In genomic region chr11:10885703-10886363, GRCh38 we compare ENCODE assay signal across 20 cellular contexts. TPM values are rescaled to one million over a fixed set of nuclear protein-coding genes. Genes with fewer than 3 reads are reported as not detected.
DNase-seq lines count a peak whose midpoint lies in the region; ATAC-seq and TF ChIP-seq lines count a peak whose summit lies in the region.
"Had no signal": no experiment of that assay in that cellular context is flagged by ENCODE, and none has a peak within 500 bp of the region (broad histone marks: within the 10 kb centered on the region; RNA-seq: fewer than 3 reads in every experiment).

No MANE protein-coding gene starts in this region.

- H3K27me3 Mint-ChIP-seq in activated naive CD8-positive, alpha-beta T cell treated with anti-CD3 and anti-CD28 coated beads for 36 hours = peaks cover 5% of the 10 kb centered on the region
- H3K27me3 Mint-ChIP-seq: B cell, IgD-negative memory B cell had no signal

- no peak for ATAC-seq in stimulated activated naive CD8-positive, alpha-beta T cell treated with anti-CD3 and anti-CD28 coated beads, Interleukin-15, Interleukin-2, amounts not matched to agents 100 U/mL and 50 U/mL, for 24 hours
- ATAC-seq in PC-3 = no peak
- ATAC-seq: body of pancreas had no signal

- H3K4me1 ChIP-seq in SK-N-SH (ENCODE audit: control insufficient read depth in 1 of 2, insufficient read depth in 2 of 2, low read depth in 1 of 2, low read length in 1 of 2) = peaks cover 9 to 10% of the 10 kb centered on the region in 2 experiments; a peak in 3 of 4 replicates
- peaks cover 13% of the 10 kb centered on the region for H3K4me1 ChIP-seq in osteoblast (ENCODE audit: insufficient read depth, low read length)
- H3K4me1 ChIP-seq in PC-3 (ENCODE audit: insufficient read depth, low read length) = no peaks in the 10 kb centered on the region
- H3K4me1 ChIP-seq: body of pancreas, uterus had no signal

- H3K4me1 Mint-ChIP-seq in activated naive CD8-positive, alpha-beta T cell treated with anti-CD3 and anti-CD28 coated beads for 36 hours = no peaks in the 10 kb centered on the region
- H3K4me1 Mint-ChIP-seq: activated CD4-positive, alpha-beta T cell treated with anti-CD3 and anti-CD28 coated beads, Interleukin-2, amount 10 ng/mL, durations not matched to agents 7 days and 5 days; B cell; endodermal cell had no signal

- CTCF ChIA-PET in SK-N-SH (lab: Yijun Ruan, JAX) = interaction anchor here (1.4 to 2.0 kb wide), 2 partner anchors 7 to 21 kb away, joined by 4 read pairs; no protein-coding TSS in a partner anchor
- CTCF ChIA-PET in PC-3 (lab: Charles Lee) = no interaction called here

- intact Hi-C loops in PC-3 (cut with micrococcal nuclease) = no loop called here

- TF ChIP-seq CTCF in SK-N-SH (IDR thresholded peaks at IDR 0.05) (no peak), fibroblast of villous mesenchyme (IDR thresholded peaks at IDR 0.05; ENCODE audit: insufficient read depth, low read depth, low read length) (no peak), osteoblast (IDR thresholded peaks at IDR 0.05; ENCODE audit: extremely low read depth, low read depth, low read length) (no peak), PC-3 (conservative IDR thresholded peaks at IDR 0.05; ENCODE audit: low read depth, low read length) (no peak)

- TF ChIP-seq RAD21 in SK-N-SH (IDR thresholded peaks at IDR 0.05; ENCODE audit: low read length) = no peak

- no peaks in the 10 kb centered on the region for H4K20me1 ChIP-seq in SK-N-SH (ENCODE audit: insufficient read depth)
- no peaks in the 10 kb centered on the region for H4K20me1 ChIP-seq in osteoblast (ENCODE audit: insufficient read depth, low read length)
- H4K20me1 ChIP-seq in PC-3 (ENCODE audit: low read length) = no peaks in the 10 kb centered on the region

- no peak overlapping the region for H3K9ac ChIP-seq in SK-N-SH
- H3K9ac ChIP-seq in PC-3 (ENCODE audit: low read length) = no peak overlapping the region

- H3K27ac ChIP-seq in SK-N-SH (ENCODE audit: low read depth in 2 of 2, low read length in 1 of 2) (peak overlapping the region; percentile 59 to 84; a peak in 3 of 4 replicates), osteoblast (ENCODE audit: low read depth, low read length) (no peak overlapping the region), PC-3 (ENCODE audit: low read length) (no peak overlapping the region)
- H3K27ac ChIP-seq: body of pancreas, ovary, uterus had no signal

- H3K27me3 ChIP-seq in SK-N-SH (ENCODE audit: insufficient read depth) = no peaks in the 10 kb centered on the region
- H3K27me3 ChIP-seq in osteoblast (ENCODE audit: insufficient read depth, low read length) = no peaks in the 10 kb centered on the region
- no peaks in the 10 kb centered on the region for H3K27me3 ChIP-seq in PC-3 (ENCODE audit: low read length)
- H3K27me3 ChIP-seq: body of pancreas, ovary, uterus had no signal

- H2AFZ ChIP-seq in SK-N-SH (ENCODE audit: low read depth) = no peak overlapping the region
- H2AFZ ChIP-seq in osteoblast (ENCODE audit: low read length) = no peak overlapping the region
- no peak overlapping the region for H2AFZ ChIP-seq in PC-3 (ENCODE audit: low read length)

- H3K4me3 ChIP-seq in SK-N-SH (ENCODE audit: low read depth in 2 of 2, low read length in 1 of 2) = no peak overlapping the region
- H3K4me3 ChIP-seq in fibroblast of villous mesenchyme (ENCODE audit: low read depth, low read length) = no peak overlapping the region
- H3K4me3 ChIP-seq in osteoblast (ENCODE audit: insufficient read depth, low read length) = no peak overlapping the region
- no peak overlapping the region for H3K4me3 ChIP-seq in PC-3 (ENCODE audit: low read length)
- H3K4me3 ChIP-seq: body of pancreas, ovary, uterus had no signal

- H3K9me2 ChIP-seq in SK-N-SH (no peaks in the 10 kb centered on the region), PC-3 (replicated peaks; ENCODE audit: low read length) (no peaks in the 10 kb centered on the region)

- no peak overlapping the region for H3K4me3 Mint-ChIP-seq in activated naive CD8-positive, alpha-beta T cell treated with anti-CD3 and anti-CD28 coated beads for 36 hours
- H3K4me3 Mint-ChIP-seq: activated CD4-positive, alpha-beta T cell treated with anti-CD3 and anti-CD28 coated beads, Interleukin-2, amount 10 ng/mL, durations not matched to agents 7 days and 5 days; B cell; endodermal cell; IgD-negative memory B cell had no signal

- H3F3A ChIP-seq in SK-N-SH (replicated peaks; ENCODE audit: insufficient read depth) = peaks cover 10% of the 10 kb centered on the region
- H3F3A ChIP-seq in PC-3 (ENCODE audit: low read length, unreplicated experiment) = no peaks in the 10 kb centered on the region

- H3K4me2 ChIP-seq in SK-N-SH = no peak overlapping the region
- peak overlapping the region; percentile 35 for H3K4me2 ChIP-seq in osteoblast (ENCODE audit: insufficient read depth, low read length)
- no peak overlapping the region for H3K4me2 ChIP-seq in PC-3 (ENCODE audit: low read length)

- POLR2A ChIA-PET in SK-N-SH (lab: Yijun Ruan, JAX) = interaction anchor here (0.8 kb wide), 1 partner anchor 28 kb away, joined by 3 read pairs; the partner anchor contains the start of gene ZBED5
- POLR2A ChIA-PET in PC-3 (lab: Charles Lee; ENCODE audit: unreplicated experiment) = no interaction called here

- peak in 1 of 2 experiments; percentile 84; a peak in 3 of 4 replicates for TF ChIP-seq EP300 in SK-N-SH (IDR thresholded peaks at IDR 0.05; ENCODE audit: borderline replicate concordance in 1 of 2, low read depth in 1 of 2, low read length in 1 of 2)

- no peak overlapping the region for H3K27ac Mint-ChIP-seq in activated naive CD8-positive, alpha-beta T cell treated with anti-CD3 and anti-CD28 coated beads for 36 hours
- H3K27ac Mint-ChIP-seq: activated CD4-positive, alpha-beta T cell treated with anti-CD3 and anti-CD28 coated beads, Interleukin-2, amount 10 ng/mL, durations not matched to agents 7 days and 5 days; B cell; endodermal cell; IgD-negative memory B cell had no signal

- DNase-seq in COLO829 (ENCODE audit: low spot score) = peak; percentile 8
- peak; percentile 54 for DNase-seq in SK-N-SH
- DNase-seq in fibroblast of villous mesenchyme (ENCODE audit: low read depth) = peak; percentile 72
- no peak for DNase-seq in osteoblast (ENCODE audit: insufficient read length, low spot score, missing footprints)
- DNase-seq in stimulated activated naive CD8-positive, alpha-beta T cell treated with anti-CD3 and anti-CD28 coated beads, Interleukin-15, Interleukin-2, amounts not matched to agents 100 U/mL and 50 U/mL, for 24 hours = no peak
- no peak for DNase-seq in HPDE6-E6E7 (ENCODE audit: extremely low spot score)
- DNase-seq in PC-3 = no peak
- DNase-seq in activated naive CD8-positive, alpha-beta T cell treated with anti-CD3 and anti-CD28 coated beads for 36 hours = no peak
- DNase-seq: activated CD4-positive, alpha-beta T cell treated with anti-CD3 and anti-CD28 coated beads, Interleukin-2, amount 10 ng/mL, durations not matched to agents 7 days and 5 days; body of pancreas; EL; endodermal cell; hypothalamus; NCI-H1436; NCI-H510A; ovary; stimulated activated CD4-positive, alpha-beta T cell treated with anti-CD3 and anti-CD28 coated beads, Interleukin-2, amount 100 ng/mL, for 24 hours; uterus had no signal

- BruUV-seq in PC-3 (replicated peaks; lab: Mats Ljungman, UMichigan) = no TSS peak

- H3K36me3 ChIP-seq in SK-N-SH (replicated peaks in 1 of 2; ENCODE audit: control insufficient read depth in 1 of 2, insufficient read depth in 2 of 2, low read length in 1 of 2) = no peaks in the 10 kb centered on the region
- H3K36me3 ChIP-seq in osteoblast (ENCODE audit: insufficient read depth, low read length) = no peaks in the 10 kb centered on the region
- no peaks in the 10 kb centered on the region for H3K36me3 ChIP-seq in PC-3 (ENCODE audit: low read depth, low read length)
- H3K36me3 ChIP-seq: ovary, uterus had no signal

- H3K79me2 ChIP-seq in SK-N-SH (ENCODE audit: insufficient read depth) (no peaks in the 10 kb centered on the region), osteoblast (ENCODE audit: insufficient read depth, low read length) (no peaks in the 10 kb centered on the region), PC-3 (ENCODE audit: low read length) (no peaks in the 10 kb centered on the region)

- peaks cover 7% of the 10 kb centered on the region for H3K36me3 Mint-ChIP-seq in activated naive CD8-positive, alpha-beta T cell treated with anti-CD3 and anti-CD28 coated beads for 36 hours

- H3K9me3 Mint-ChIP-seq in activated naive CD8-positive, alpha-beta T cell treated with anti-CD3 and anti-CD28 coated beads for 36 hours = peaks cover 17% of the 10 kb centered on the region

- WGBS in SK-N-SH (ENCODE audit: low lambda C conversion rate) = 10% methylated on average over 2 of the region's 2 CpGs

- H3K9me3 ChIP-seq in SK-N-SH = no peaks in the 10 kb centered on the region
- H3K9me3 ChIP-seq in osteoblast (ENCODE audit: low read depth, low read length) = no peaks in the 10 kb centered on the region
- H3K9me3 ChIP-seq in PC-3 (ENCODE audit: low read length) = peaks cover 6% of the 10 kb centered on the region
- H3K9me3 ChIP-seq: body of pancreas, ovary, uterus had no signal

TF ChIP-seq in SK-N-SH, 30 proteins besides CTCF, POLR2A, EP300 and RAD21 (continues in another document):
- TF ChIP-seq TCF12 (IDR thresholded peaks at IDR 0.05) = peak; percentile 88
- peak; percentile 77 for TF ChIP-seq PBX3 (IDR thresholded peaks at IDR 0.05)
- 0 out of 2 replicates have a peak, but pooled peaks have one; percentile 49 for TF ChIP-seq RCOR1 (IDR thresholded peaks at IDR 0.05; ENCODE audit: low read length)
- TF ChIP-seq ELF1 (IDR thresholded peaks at IDR 0.05) = no peak
- no peak for TF ChIP-seq TEAD4 (IDR thresholded peaks at IDR 0.05; ENCODE audit: borderline replicate concordance, insufficient read depth)
- TF ChIP-seq CHD2 (IDR thresholded peaks at IDR 0.05; ENCODE audit: low read length, partially characterized antibody) = peak; percentile 51
- 0 out of 2 replicates have a peak, but pooled peaks have one; percentile 42 for TF ChIP-seq SIN3A (IDR thresholded peaks at IDR 0.05; ENCODE audit: borderline replicate concordance, low read depth, low read length)
- TF ChIP-seq SMC3 (IDR thresholded peaks at IDR 0.05; ENCODE audit: low read depth, low read length) = no peak

RNA-seq across cellular contexts. Expression of gene ZBED5, which starts 28.0 kb away (rescaled TPM):
- polyA plus RNA-seq in SK-N-SH (2012; rRNA removed) = 23.5 and 31.2 TPM in 2 replicates
- polyA plus RNA-seq in SK-N-SH (2012; cell fraction: cytosol; rRNA removed) = 22.0 and 24.9 TPM in 2 replicates
- 43.4 and 96.8 TPM in 2 replicates for polyA plus RNA-seq in SK-N-SH (2012; cell fraction: nucleus; rRNA removed)
- total RNA-seq in fibroblast of villous mesenchyme = 22.5 and 31.1 TPM in 2 replicates
- 29.7 and 32.7 TPM in 2 replicates for total RNA-seq in osteoblast
- 19.5 and 21.0 TPM in 2 replicates for total RNA-seq in PC-3 (2014; rRNA removed)
- 10 to 100 TPM; 34.6 to 36.2 TPM for total RNA-seq in activated naive CD8-positive, alpha-beta T cell treated with anti-CD3 and anti-CD28 coated beads for 36 hours

Comparison
In these comparisons a context has a peak if more than half of its experiments do, and no peak if none do; other contexts are left out.
1. DNase-seq: peak in COLO829 (single experiment), SK-N-SH (single experiment) and fibroblast of villous mesenchyme (single experiment); none in osteoblast (single experiment), stimulated activated naive CD8-positive, alpha-beta T cell treated with anti-CD3 and anti-CD28 coated beads, Interleukin-15, Interleukin-2, amounts not matched to agents 100 U/mL and 50 U/mL, for 24 hours (single experiment), HPDE6-E6E7 (single experiment), PC-3 (single experiment) and activated naive CD8-positive, alpha-beta T cell treated with anti-CD3 and anti-CD28 coated beads for 36 hours (single experiment).
2. H3K27ac ChIP-seq: peak in SK-N-SH (2 of 2); none in osteoblast (single experiment) and PC-3 (single experiment).